Comparison of ENCODE assay signal across 1 cellular context in the genomic region with DNA sequence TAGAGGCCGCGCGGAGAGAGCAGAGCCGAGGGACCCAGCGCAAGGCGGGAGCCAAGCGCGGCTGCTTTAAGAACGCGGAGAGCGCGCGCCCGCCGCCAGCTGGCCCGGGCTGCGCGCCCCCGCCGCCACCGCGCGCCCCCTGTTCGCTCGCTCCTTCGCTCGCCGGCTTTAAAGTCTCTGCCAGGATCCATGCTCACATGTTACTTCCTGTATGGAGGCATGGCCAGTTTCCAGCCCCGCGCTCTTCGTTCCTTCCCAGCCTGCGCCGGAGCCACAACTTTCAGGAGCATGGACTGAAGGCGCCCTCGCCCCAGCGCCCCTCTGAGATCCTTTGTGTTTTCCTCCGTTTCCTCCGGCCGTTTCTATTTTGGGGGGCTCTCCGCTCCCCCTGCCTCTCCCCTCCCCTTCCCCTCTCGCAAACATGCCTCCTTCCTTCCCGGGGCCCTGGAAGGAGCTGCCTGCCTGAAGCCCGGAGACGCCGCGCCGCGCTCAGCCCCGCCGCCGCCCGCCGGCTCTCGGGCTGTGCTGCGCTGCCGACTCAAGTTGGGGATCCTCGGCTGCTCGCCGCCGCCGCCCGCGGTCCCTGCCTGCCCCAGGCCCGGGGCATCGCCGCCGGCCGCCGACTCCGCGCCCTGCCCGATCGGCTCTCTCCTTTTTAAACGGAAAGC.
TF ChIP-seq lines count a peak whose summit lies in the region.

PTPRG (plus strand) TSS at position 198 of the 668 bp plus-strand sequence. CDS start 717 bp downstream, outside the sequence.

TF ChIP-seq in HEK293, 187 proteins besides CTCF, POLR2A, EP300 and RAD21 (continued from another document):
- TF ChIP-seq, protein P1, sequence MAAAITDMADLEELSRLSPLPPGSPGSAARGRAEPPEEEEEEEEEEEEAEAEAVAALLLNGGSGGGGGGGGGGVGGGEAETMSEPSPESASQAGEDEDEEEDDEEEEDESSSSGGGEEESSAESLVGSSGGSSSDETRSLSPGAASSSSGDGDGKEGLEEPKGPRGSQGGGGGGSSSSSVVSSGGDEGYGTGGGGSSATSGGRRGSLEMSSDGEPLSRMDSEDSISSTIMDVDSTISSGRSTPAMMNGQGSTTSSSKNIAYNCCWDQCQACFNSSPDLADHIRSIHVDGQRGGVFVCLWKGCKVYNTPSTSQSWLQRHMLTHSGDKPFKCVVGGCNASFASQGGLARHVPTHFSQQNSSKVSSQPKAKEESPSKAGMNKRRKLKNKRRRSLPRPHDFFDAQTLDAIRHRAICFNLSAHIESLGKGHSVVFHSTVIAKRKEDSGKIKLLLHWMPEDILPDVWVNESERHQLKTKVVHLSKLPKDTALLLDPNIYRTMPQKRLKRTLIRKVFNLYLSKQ (tag by site-specific recombination; IDR thresholded peaks at IDR 0.05; ENCODE audit: borderline replicate concordance) = no peak
- TF ChIP-seq PRDM10 (tag by site-specific recombination; IDR thresholded peaks at IDR 0.05) = peak; percentile 44; the same call in 1 of the 2 replicates
- TF ChIP-seq ZFP3 (tag by site-specific recombination; IDR thresholded peaks at IDR 0.05; ENCODE audit: low read depth) = no peak
- no peak for TF ChIP-seq ZNF426 (tag by site-specific recombination; IDR thresholded peaks at IDR 0.05)
- TF ChIP-seq ZNF792 (tag by site-specific recombination; IDR thresholded peaks at IDR 0.05) = no peak
- TF ChIP-seq ZNF654 (tag by site-specific recombination; IDR thresholded peaks at IDR 0.05; ENCODE audit: low read depth) = no peak
- no peak for TF ChIP-seq ZNF530 (tag by site-specific recombination; IDR thresholded peaks at IDR 0.05; ENCODE audit: low read depth)
- no peak for TF ChIP-seq ZNF510 (tag by site-specific recombination; IDR thresholded peaks at IDR 0.05; ENCODE audit: insufficient replicate concordance)
- TF ChIP-seq ZNF10 (tag by site-specific recombination; IDR thresholded peaks at IDR 0.05) = no peak
- no peak for TF ChIP-seq SETDB1 (IDR thresholded peaks at IDR 0.05; ENCODE audit: insufficient read length, low read length)
- TF ChIP-seq ZBTB1 (tag by site-specific recombination; IDR thresholded peaks at IDR 0.05) = no peak
- TF ChIP-seq ZNF701 (tag by site-specific recombination; IDR thresholded peaks at IDR 0.05) = no peak
- TF ChIP-seq ZNF223 (tag by site-specific recombination; IDR thresholded peaks at IDR 0.05) = no peak
- TF ChIP-seq ZNF791 (tag by site-specific recombination; IDR thresholded peaks at IDR 0.05) = no peak
- no peak for TF ChIP-seq ZNF571 (tag by site-specific recombination; IDR thresholded peaks at IDR 0.05)
- TF ChIP-seq ZNF221 (tag by site-specific recombination; IDR thresholded peaks at IDR 0.05; ENCODE audit: borderline replicate concordance) = no peak
- no peak for TF ChIP-seq ZNF133 (tag by site-specific recombination; IDR thresholded peaks at IDR 0.05)
- TF ChIP-seq, protein P2, sequence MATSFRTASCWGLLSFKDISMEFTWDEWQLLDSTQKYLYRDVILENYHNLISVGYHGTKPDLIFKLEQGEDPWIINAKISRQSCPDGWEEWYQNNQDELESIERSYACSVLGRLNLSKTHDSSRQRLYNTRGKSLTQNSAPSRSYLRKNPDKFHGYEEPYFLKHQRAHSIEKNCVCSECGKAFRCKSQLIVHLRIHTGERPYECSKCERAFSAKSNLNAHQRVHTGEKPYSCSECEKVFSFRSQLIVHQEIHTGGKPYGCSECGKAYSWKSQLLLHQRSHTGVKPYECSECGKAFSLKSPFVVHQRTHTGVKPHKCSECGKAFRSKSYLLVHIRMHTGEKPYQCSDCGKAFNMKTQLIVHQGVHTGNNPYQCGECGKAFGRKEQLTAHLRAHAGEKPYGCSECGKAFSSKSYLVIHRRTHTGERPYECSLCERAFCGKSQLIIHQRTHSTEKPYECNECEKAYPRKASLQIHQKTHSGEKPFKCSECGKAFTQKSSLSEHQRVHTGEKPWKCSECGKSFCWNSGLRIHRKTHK (tag by site-specific recombination; IDR thresholded peaks at IDR 0.05) = no peak
- TF ChIP-seq ZNF391 (tag by site-specific recombination; IDR thresholded peaks at IDR 0.05; ENCODE audit: borderline replicate concordance, low read depth) = peak; percentile 64; the same call in 1 of the 2 replicates
- no peak for TF ChIP-seq ZNF202 (tag by site-specific recombination; IDR thresholded peaks at IDR 0.05; ENCODE audit: borderline replicate concordance)
- TF ChIP-seq ZNF214 (tag by site-specific recombination; IDR thresholded peaks at IDR 0.05; ENCODE audit: borderline replicate concordance) = no peak
- TF ChIP-seq ZNF544 (tag by site-specific recombination; IDR thresholded peaks at IDR 0.05) = no peak
TF ChIP-seq in HEK293: peak in this region for 34.
